1 cellular context compared by ENCODE assay signal in genomic region chr16:81496742-81497141, GRCh38.
TF ChIP-seq lines count a peak whose summit lies in the region.

No MANE protein-coding gene starts in this region.

TF ChIP-seq in liver, 16 proteins besides CTCF, POLR2A, EP300 and RAD21 (continued from another document):
- TF ChIP-seq REST (IDR thresholded peaks at IDR 0.05) (no peak), FOXA2 (IDR thresholded peaks at IDR 0.05) (no peak)
TF ChIP-seq in liver: peak in this region for 5.
